8 cellular contexts compared by ENCODE assay signal in genomic region chrX:24148118-24148517, GRCh38. TPM values are rescaled to one million over a fixed set of nuclear protein-coding genes. Genes with fewer than 3 reads are reported as not detected.
DNase-seq lines count a peak whose midpoint lies in the region; ATAC-seq, FAIRE-seq and TF ChIP-seq lines count a peak whose summit lies in the region.

No MANE protein-coding gene starts in this region.

- no peaks in the 10 kb centered on the region for H3K9me3 ChIP-seq in OCI-LY3 (ENCODE audit: insufficient read depth, low read length)
- H3K9me3 ChIP-seq in effector memory CD4-positive, alpha-beta T cell (ENCODE audit: control insufficient read depth, low read length) = no peaks in the 10 kb centered on the region
- H3K9me3 ChIP-seq in ovary = no peaks in the 10 kb centered on the region

- H3K4me2 ChIP-seq in OCI-LY3 (ENCODE audit: low read length) = peak overlapping the region; percentile 75

- no peaks in the 10 kb centered on the region for H3K27me3 ChIP-seq in OCI-LY3 (ENCODE audit: low read depth, low read length)
- H3K27me3 ChIP-seq in effector memory CD4-positive, alpha-beta T cell (replicated peaks; ENCODE audit: control insufficient read depth, insufficient read depth, low read length, poor library complexity, severe bottlenecking) = no peaks in the 10 kb centered on the region
- H3K27me3 ChIP-seq in ovary = no peaks in the 10 kb centered on the region

- no peak for DNase-seq in effector memory CD4-positive, alpha-beta T cell
- DNase-seq in ovary = no peak
- DNase-seq in stimulated activated naive CD4-positive, alpha-beta T cell treated with Interleukin-2 at 50 U/mL for 16 hours (lab: John Stamatoyannopoulos, UW) = no peak
- no peak for DNase-seq in H54 (ENCODE audit: insufficient read length, low spot score)
- no peak for DNase-seq in RPMI8226

- intact Hi-C loops in ovary (cut with DNase I) = loop anchor here in 2 of 4 donors (5.0 to 10.0 kb wide), 2 partner anchors 91 to 93 kb away; partner anchors contain the start of gene EIF2S3 (in 1 of the 2)

- FAIRE-seq in H54 (lab: Jason Lieb, UNC) = no peak

- H3K27ac ChIP-seq in OCI-LY3 (ENCODE audit: low read length) = peak overlapping the region; percentile 95
- H3K27ac ChIP-seq in effector memory CD4-positive, alpha-beta T cell (ENCODE audit: insufficient read depth, low read length, poor library complexity, severe bottlenecking) = peak overlapping the region; percentile 94
- H3K27ac ChIP-seq in ovary = peak overlapping the region; percentile 100

- H3K36me3 ChIP-seq in OCI-LY3 (replicated peaks; ENCODE audit: low read depth, low read length) (peaks cover 6% of the 10 kb centered on the region), ovary (no peaks in the 10 kb centered on the region)
- no peaks in the 10 kb centered on the region for H3K36me3 ChIP-seq in effector memory CD4-positive, alpha-beta T cell (ENCODE audit: control insufficient read depth, insufficient read depth, low read length)

- H3K4me1 ChIP-seq in OCI-LY3 (ENCODE audit: low read length) = peaks cover 26% of the 10 kb centered on the region
- peaks cover 12% of the 10 kb centered on the region for H3K4me1 ChIP-seq in effector memory CD4-positive, alpha-beta T cell (ENCODE audit: control insufficient read depth, insufficient read depth, low read length, poor library complexity, severe bottlenecking)
- H3K4me1 ChIP-seq in ovary (ENCODE audit: insufficient read depth) = peaks cover 11% of the 10 kb centered on the region

- H4K20me1 ChIP-seq in OCI-LY3 (ENCODE audit: insufficient read depth, low read length) = peaks cover 20% of the 10 kb centered on the region

- H3K9ac ChIP-seq in OCI-LY3 (ENCODE audit: low read length) = peak overlapping the region; percentile 95

- no peak for TF ChIP-seq CTCF in OCI-LY3 (IDR thresholded peaks at IDR 0.05; ENCODE audit: low read depth, low read length)
- TF ChIP-seq CTCF in ovary (IDR thresholded peaks at IDR 0.05) = no peak

- WGBS in ovary, 3 donors = 10 to 11% (median 10%) methylated on average over 3 of the region's 3 CpGs

- no peak overlapping the region for H2AFZ ChIP-seq in OCI-LY3 (ENCODE audit: low read depth, low read length)

- no peak for ATAC-seq in GM21737 (IDR thresholded peaks at IDR 0.05; ENCODE audit: unreplicated experiment)

- no peak for TF ChIP-seq POLR2A in ovary (IDR thresholded peaks at IDR 0.05)
- no peak for TF ChIP-seq POLR2A in H54 (IDR thresholded peaks at IDR 0.05; ENCODE audit: low read depth, low read length)

- no peak for TF ChIP-seq EP300 in ovary (IDR thresholded peaks at IDR 0.05)

- H3K79me2 ChIP-seq in OCI-LY3 (ENCODE audit: low read length) = peaks cover 36% of the 10 kb centered on the region

- H3K4me3 ChIP-seq in GM08714 (ENCODE audit: low read length) = peak overlapping the region; percentile 98; the same call in 1 of the 2 replicates
- H3K4me3 ChIP-seq in OCI-LY3 (ENCODE audit: low read length) = peak overlapping the region; percentile 88
- H3K4me3 ChIP-seq in effector memory CD4-positive, alpha-beta T cell (ENCODE audit: insufficient read depth, low read depth, low read length, poor library complexity, severe bottlenecking) = no peak overlapping the region
- peak overlapping the region; percentile 73 for H3K4me3 ChIP-seq in ovary

RNA-seq across cellular contexts. Expression of gene ZFX, which starts 1.4 kb away (rescaled TPM):
- total RNA-seq in ovary = 10 to 100 TPM; 34.5 to 87.8 (median 82.5) TPM
- 10 to 100 TPM; 16.1 to 20.5 TPM for polyA plus RNA-seq in ovary
